1 cellular context compared by ENCODE assay signal in genomic region chr10:70221030-70221429, GRCh38.
TF ChIP-seq lines count a peak whose summit lies in the region.

No MANE protein-coding gene starts in this region.

TF ChIP-seq in IMR-90, 13 proteins besides CTCF, POLR2A, EP300 and RAD21 (continued from another document):
- no peak for TF ChIP-seq MAFK (IDR thresholded peaks at IDR 0.05; ENCODE audit: low read depth, low read length)
- TF ChIP-seq CEBPB (IDR thresholded peaks at IDR 0.05; ENCODE audit: low read depth, low read length), result no peak
- TF ChIP-seq, protein P1, sequence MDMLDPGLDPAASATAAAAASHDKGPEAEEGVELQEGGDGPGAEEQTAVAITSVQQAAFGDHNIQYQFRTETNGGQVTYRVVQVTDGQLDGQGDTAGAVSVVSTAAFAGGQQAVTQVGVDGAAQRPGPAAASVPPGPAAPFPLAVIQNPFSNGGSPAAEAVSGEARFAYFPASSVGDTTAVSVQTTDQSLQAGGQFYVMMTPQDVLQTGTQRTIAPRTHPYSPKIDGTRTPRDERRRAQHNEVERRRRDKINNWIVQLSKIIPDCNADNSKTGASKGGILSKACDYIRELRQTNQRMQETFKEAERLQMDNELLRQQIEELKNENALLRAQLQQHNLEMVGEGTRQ (IDR thresholded peaks at IDR 0.05; ENCODE audit: low read depth, low read length), result no peak
- no peak for TF ChIP-seq RCOR1 (IDR thresholded peaks at IDR 0.05; ENCODE audit: insufficient replicate concordance, low read length)
